In genomic region chr21:36375994-36376393, GRCh38 we compare ENCODE assay signal across 18 cellular contexts. TPM values are rescaled to one million over a fixed set of nuclear protein-coding genes. Genes with fewer than 3 reads are reported as not detected.
DNase-seq lines count a peak whose midpoint lies in the region; ATAC-seq, FAIRE-seq and TF ChIP-seq lines count a peak whose summit lies in the region.
"Had no signal": no experiment of that assay in that cellular context is flagged by ENCODE, and none has a peak within 500 bp of the region (broad histone marks: within the 10 kb centered on the region; RNA-seq: fewer than 3 reads in every experiment).

No MANE protein-coding gene starts in this region.

- no peak overlapping the region for H2AFZ ChIP-seq in K562 (ENCODE audit: low read depth, low read length)
- H2AFZ ChIP-seq: GM23248 had no signal

- no peak for TF ChIP-seq POLR2A in K562 (conservative IDR thresholded peaks at IDR 0.05)

- no peaks in the 10 kb centered on the region for H3K9me3 ChIP-seq in cardiac muscle cell (ENCODE audit: low read depth)
- no peaks in the 10 kb centered on the region for H3K9me3 ChIP-seq in left ventricle myocardium inferior (replicated peaks)
- H3K9me3 ChIP-seq in K562 (replicated peaks; ENCODE audit: control insufficient read depth, insufficient read depth, low read depth, low read length), result no peaks in the 10 kb centered on the region
- no peaks in the 10 kb centered on the region for H3K9me3 ChIP-seq in mucosa of descending colon
- H3K9me3 ChIP-seq in pancreas, result no peaks in the 10 kb centered on the region

- H3K9me1 ChIP-seq in K562 (ENCODE audit: control insufficient read depth, insufficient read depth, low read length), result no peaks in the 10 kb centered on the region

- no peaks in the 10 kb centered on the region for H4K20me1 ChIP-seq in K562 (replicated peaks; ENCODE audit: control insufficient read depth, insufficient read depth, low read length)

- H3K27ac ChIP-seq in cardiac muscle cell (peak overlapping the region; percentile 1), left ventricle myocardium inferior (replicated peaks) (no peak overlapping the region), K562 (ENCODE audit: extremely low read depth, low read depth, low read length) (no peak overlapping the region), pancreas (peak overlapping the region in 1 of 4 donors; percentile 68)
- H3K27ac ChIP-seq: GM23248 had no signal

- TF ChIP-seq EP300 in K562 (IDR thresholded peaks at IDR 0.05; ENCODE audit: low read length), result no peak

- ATAC-seq in K562 (no peak), mucosa of descending colon (peak; percentile 51), pancreas (no peak), HG02678 (IDR thresholded peaks at IDR 0.05; ENCODE audit: unreplicated experiment) (no peak), HG03175 (IDR thresholded peaks at IDR 0.05; ENCODE audit: unreplicated experiment) (no peak)

- H3K4me3 ChIP-seq in cardiac muscle cell (no peak overlapping the region), left ventricle myocardium inferior (no peak overlapping the region), K562 (no peak overlapping the region), mucosa of descending colon (no peak overlapping the region), pancreas (no peak overlapping the region)
- H3K4me3 ChIP-seq: GM23248 had no signal

- TF ChIP-seq CTCF in cardiac muscle cell (IDR thresholded peaks at IDR 0.05; ENCODE audit: low read depth, low read length) (no peak), left ventricle myocardium inferior (IDR thresholded peaks at IDR 0.05; ENCODE audit: borderline replicate concordance) (no peak), K562 (IDR thresholded peaks at IDR 0.05 in 2 of 3, conservative IDR thresholded peaks at IDR 0.05 in 1 of 3; ENCODE audit: insufficient read depth in 2 of 3, low read depth in 1 of 3, low read length in 3 of 3) (no peak), mucosa of descending colon (IDR thresholded peaks at IDR 0.05) (no peak), pancreas (IDR thresholded peaks at IDR 0.05) (no peak)

- H3K36me3 ChIP-seq in cardiac muscle cell (peaks cover 65% of the 10 kb centered on the region), left ventricle myocardium inferior (peaks cover 72% of the 10 kb centered on the region), K562 (ENCODE audit: control insufficient read depth, insufficient read depth, low read length) (peaks cover 65% of the 10 kb centered on the region), mucosa of descending colon (ENCODE audit: low read depth) (no peaks in the 10 kb centered on the region), pancreas (peaks cover 0 to 13% (median 9%) of the 10 kb centered on the region in 3 donors)

- intact Hi-C loops in left ventricle myocardium inferior (cut with micrococcal nuclease) (no loop called here), K562 (cut with micrococcal nuclease) (no loop called here), mucosa of descending colon (cut with DNase I, micrococcal nuclease) (no loop called here), pancreas (cut with DNase I) (no loop called here)

- no peak for TF ChIP-seq RAD21 in K562 (CRISPR knock-in tag; conservative IDR thresholded peaks at IDR 0.05 in 1 of 2, IDR thresholded peaks at IDR 0.05 in 1 of 2)

- POLR2A ChIA-PET in K562 (lab: Yijun Ruan, JAX), result interaction anchor here (0.6 to 1.1 kb wide), 3 partner anchors 10 to 619 kb away, joined by 3 read pairs; no protein-coding TSS in a partner anchor

- FAIRE-seq in K562 (lab: Jason Lieb, UNC), result no peak
- FAIRE-seq in pancreas (lab: Jason Lieb, UNC), result no peak
- FAIRE-seq: GM12892, H1 had no signal

- CTCF ChIA-PET in K562 (lab: Yijun Ruan, JAX; ENCODE audit: low intra/inter-chr PET ratio), result no interaction called here

- in situ Hi-C loops in K562 (cut with MboI), result no loop called here

- H3K79me2 ChIP-seq in K562 (ENCODE audit: control insufficient read depth, insufficient read depth, low read length), result no peaks in the 10 kb centered on the region

- H3K4me2 ChIP-seq in K562 (ENCODE audit: insufficient read depth, low read length), result no peak overlapping the region

- DNase-seq in cardiac muscle cell (ENCODE audit: low read depth in 1 of 2, low spot score in 1 of 2) (no peak), left ventricle myocardium inferior (no peak), K562 (ENCODE audit: extremely low read depth in 1 of 4, low spot score in 3 of 4) (no peak), mucosa of descending colon (no peak), pancreas (no peak)
- DNase-seq: 8988T; C1 segment of cervical spinal cord; Calu3; CD4-positive, alpha-beta memory T cell; COR-L47; DMS79 treated with DMSO at 0.1 percent for 48 hours; GM23248; H7; HCEC 1CT had no signal

- H3K27me3 ChIP-seq in cardiac muscle cell, result no peaks in the 10 kb centered on the region
- H3K27me3 ChIP-seq in left ventricle myocardium inferior (ENCODE audit: low read depth), result no peaks in the 10 kb centered on the region
- H3K27me3 ChIP-seq in K562 (ENCODE audit: control insufficient read depth in 2 of 2, insufficient read depth in 2 of 2, low read length in 2 of 2), result no peaks in the 10 kb centered on the region
- H3K27me3 ChIP-seq in pancreas, result no peaks in the 10 kb centered on the region

- H3K4me1 ChIP-seq in cardiac muscle cell (ENCODE audit: low read depth) (no peaks in the 10 kb centered on the region), left ventricle myocardium inferior (peaks cover 6% of the 10 kb centered on the region), K562 (replicated peaks in 1 of 2; ENCODE audit: control insufficient read depth in 2 of 2, insufficient read depth in 2 of 2, low read length in 2 of 2) (no peaks in the 10 kb centered on the region), mucosa of descending colon (ENCODE audit: low read depth) (peaks cover 17% of the 10 kb centered on the region), pancreas (peaks cover 0 to 12% (median 0%) of the 10 kb centered on the region in 3 donors)

- BruUV-seq in K562 (replicated peaks; lab: Mats Ljungman, UMichigan), result TSS peak; percentile 14

- H3K9ac ChIP-seq in K562 (ENCODE audit: insufficient read depth in 1 of 2, low read depth in 2 of 2, low read length in 2 of 2), result no peak overlapping the region
- H3K9ac ChIP-seq: GM23248 had no signal

TF ChIP-seq in K562, 482 proteins besides CTCF, POLR2A, EP300 and RAD21 (continues in another document):
- TF ChIP-seq ARID2 (IDR thresholded peaks at IDR 0.05), result no peak
- TF ChIP-seq ARNT (IDR thresholded peaks at IDR 0.05), result no peak
- no peak for TF ChIP-seq HOXB6 (CRISPR knock-in tag; IDR thresholded peaks at IDR 0.05; ENCODE audit: borderline replicate concordance)

RNA-seq across cellular contexts. Expression of gene CHAF1B, which starts 9.2 kb away (rescaled TPM):
- 2.6 and 3.1 TPM in 2 replicates for total RNA-seq in cardiac muscle cell
- 2.4 and 5.0 TPM in 2 replicates for polyA plus RNA-seq in cardiac muscle cell
- 0.38 TPM for total RNA-seq in left ventricle myocardium inferior
- 28.3 and 29.4 TPM in 2 replicates for total RNA-seq in K562 (2011; cell fraction: chromatin; rRNA removed; ENCODE audit: low replicate concordance)
- total RNA-seq in K562 (2011; cell fraction: nucleolus; rRNA removed), result 14.1 and 17.0 TPM in 2 replicates
- 21.1 and 28.3 TPM in 2 replicates for total RNA-seq in K562 (2011; cell fraction: nucleoplasm; rRNA removed)
- total RNA-seq in K562 (2014; rRNA removed), result 17.8 and 23.0 TPM in 2 replicates
- 24.0 and 28.3 TPM in 2 replicates for total RNA-seq in K562 (2014; rRNA removed; fragmentation: Illumina TruSeq; extraction: Trizol)
- 22.7 and 23.4 TPM in 2 replicates for total RNA-seq in K562 (2015; rRNA removed; fragmentation: Illumina TruSeq; extraction: Trizol)
- total RNA-seq in K562 (2021), result 32.3 and 36.8 TPM in 2 replicates
- 21.0 and 24.4 TPM in 2 replicates for polyA plus RNA-seq in K562 (2011; rRNA removed)
- 14.7 and 17.6 TPM in 2 replicates for polyA plus RNA-seq in K562 (2011; cell fraction: cytosol; rRNA removed)
- polyA plus RNA-seq in K562 (2011; cell fraction: nucleus; rRNA removed), result 14.3 and 15.2 TPM in 2 replicates
- 19.3 and 19.7 TPM in 2 replicates for polyA plus RNA-seq in K562 (2012)
- polyA plus RNA-seq in K562 (2014; fragmentation: Illumina TruSeq; extraction: Trizol), result 29.7 and 34.2 TPM in 2 replicates
- polyA plus RNA-seq in K562 (2014; fragmentation: Nextera tagmentation; extraction: Ambion mirVana), result 10 to 100 TPM in 1 of 2 experiments, 1 to 10 TPM in 1; 7.5 to 12.2 TPM
- 19.4 and 23.4 TPM in 2 replicates for polyA plus RNA-seq in K562 (2014; rRNA removed)
- 19.1 and 20.2 TPM in 2 replicates for polyA minus RNA-seq in K562 (2011; rRNA and poly(A)+ RNA removed)
- 17.5 and 19.8 TPM in 2 replicates for polyA minus RNA-seq in K562 (2011; cell fraction: cytosol; rRNA and poly(A)+ RNA removed)
- 7.4 and 10.0 TPM in 2 replicates for polyA minus RNA-seq in K562 (2011; cell fraction: nucleus; rRNA and poly(A)+ RNA removed)
- 1 to 10 TPM; 1.4 to 4.7 (median 1.5) TPM for total RNA-seq in mucosa of descending colon
- total RNA-seq in pancreas, result 1 to 10 TPM; 1.5 to 3.3 (median 3.1) TPM
- 1 to 10 TPM; 2.2 to 4.6 TPM for polyA plus RNA-seq in pancreas

RNA-seq across cellular contexts. Expression of gene MORC3, which starts 56.0 kb away (rescaled TPM):
- total RNA-seq in cardiac muscle cell (16.7 and 31.8 TPM in 2 replicates), left ventricle myocardium inferior (19.4 TPM), K562 (2014; rRNA removed) (34.5 and 48.6 TPM in 2 replicates), K562 (2014; rRNA removed; fragmentation: Illumina TruSeq; extraction: Trizol) (53.7 and 61.1 TPM in 2 replicates), K562 (2015; rRNA removed; fragmentation: Illumina TruSeq; extraction: Trizol) (46.0 and 52.1 TPM in 2 replicates), K562 (2021) (29.5 and 36.1 TPM in 2 replicates), mucosa of descending colon (10 to 100 TPM; 27.9 to 42.1 (median 29.9) TPM), pancreas (10 to 100 TPM in 5 of 6 donors, 1 to 10 TPM in 1; 8.4 to 19.8 (median 10.9) TPM)
- polyA plus RNA-seq in cardiac muscle cell (15.6 and 25.4 TPM in 2 replicates), K562 (2011; rRNA removed) (34.6 and 43.4 TPM in 2 replicates), K562 (2014; fragmentation: Illumina TruSeq; extraction: Trizol) (30.0 and 36.0 TPM in 2 replicates), K562 (2014; fragmentation: Nextera tagmentation; extraction: Ambion mirVana) (10 to 100 TPM; 12.7 to 20.5 TPM), K562 (2014; rRNA removed) (26.1 and 30.6 TPM in 2 replicates), pancreas (10 to 100 TPM in 1 of 2 donors, 1 to 10 TPM in 1; 8.1 to 10.2 TPM)
- total RNA-seq in K562 (2011; cell fraction: chromatin; rRNA removed; ENCODE audit: low replicate concordance), result 69.1 and 213 TPM in 2 replicates
- total RNA-seq in K562 (2011; cell fraction: nucleolus; rRNA removed), result 39.4 and 52.0 TPM in 2 replicates
- 78.0 and 101 TPM in 2 replicates for total RNA-seq in K562 (2011; cell fraction: nucleoplasm; rRNA removed)
- polyA plus RNA-seq in K562 (2011; cell fraction: cytosol; rRNA removed), result 4.9 and 13.5 TPM in 2 replicates
- polyA plus RNA-seq in K562 (2011; cell fraction: nucleus; rRNA removed), result 19.9 and 29.4 TPM in 2 replicates
- polyA plus RNA-seq in K562 (2012), result 16.6 and 19.7 TPM in 2 replicates
- 86.5 and 93.2 TPM in 2 replicates for polyA minus RNA-seq in K562 (2011; rRNA and poly(A)+ RNA removed)
- polyA minus RNA-seq in K562 (2011; cell fraction: cytosol; rRNA and poly(A)+ RNA removed), result 19.8 and 24.6 TPM in 2 replicates
- 31.8 and 54.8 TPM in 2 replicates for polyA minus RNA-seq in K562 (2011; cell fraction: nucleus; rRNA and poly(A)+ RNA removed)
